In the genomic region with DNA sequence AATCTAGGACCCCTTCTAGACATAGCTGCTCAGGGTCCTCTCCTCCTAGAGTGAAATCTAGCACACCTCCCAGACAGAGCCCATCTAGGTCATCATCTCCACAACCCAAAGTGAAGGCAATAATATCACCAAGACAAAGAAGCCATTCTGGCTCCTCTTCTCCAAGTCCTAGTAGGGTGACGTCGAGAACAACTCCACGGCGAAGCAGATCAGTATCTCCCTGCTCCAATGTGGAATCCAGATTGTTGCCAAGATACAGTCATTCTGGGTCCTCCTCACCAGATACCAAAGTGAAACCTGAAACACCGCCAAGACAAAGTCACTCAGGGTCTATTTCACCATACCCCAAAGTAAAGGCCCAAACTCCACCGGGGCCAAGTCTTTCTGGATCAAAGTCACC, we compare ENCODE assay signal across 36 cellular contexts. TPM values are rescaled to one million over a fixed set of nuclear protein-coding genes. Genes with fewer than 3 reads are reported as not detected.
DNase-seq lines count a peak whose midpoint lies in the region; ATAC-seq and TF ChIP-seq lines count a peak whose summit lies in the region.
"Had no signal": no experiment of that assay in that cellular context is flagged by ENCODE, and none has a peak within 500 bp of the region (broad histone marks: within the 10 kb centered on the region; RNA-seq: fewer than 3 reads in every experiment).

No MANE protein-coding gene starts in this region.

- ATAC-seq in activated naive CD4-positive, alpha-beta T cell treated with anti-CD3 and anti-CD28 coated beads, Interleukin-2, amount 50 U/mL, for 72 hours: no peak
- ATAC-seq in right lobe of liver: peak in 3 of 4 donors; percentile 16 to 56 (median 37)
- ATAC-seq: activated CD8-positive, alpha-beta memory T cell treated with anti-CD3 and anti-CD28 coated beads, Interleukin-2, amount 10 ng/mL, durations not matched to agents 7 days and 5 days; activated T-cell treated with anti-CD3 and anti-CD28 coated beads, Interleukin-2, amount 50 U/mL, for 72 hours; gastroesophageal sphincter; left cardiac atrium; stimulated activated naive CD8-positive, alpha-beta T cell treated with anti-CD3 and anti-CD28 coated beads, Interleukin-15, amount 100 ng/mL, for 72 hours had no signal

- H4K20me1 ChIP-seq in OCI-LY7 (ENCODE audit: insufficient read depth, low read length): peaks cover 10% of the 10 kb centered on the region

- H3K4me1 Mint-ChIP-seq in activated naive CD4-positive, alpha-beta T cell treated with anti-CD3 and anti-CD28 coated beads for 36 hours (ENCODE audit: low read depth): peaks cover 20% of the 10 kb centered on the region
- peaks cover 21% of the 10 kb centered on the region for H3K4me1 Mint-ChIP-seq in activated naive CD8-positive, alpha-beta T cell treated with anti-CD3 and anti-CD28 coated beads for 36 hours
- H3K4me1 Mint-ChIP-seq in type B pancreatic cell (ENCODE audit: unreplicated experiment): no peaks in the 10 kb centered on the region
- H3K4me1 Mint-ChIP-seq: brain had no signal

- no peak overlapping the region for H3K27ac ChIP-seq in right lobe of liver
- H3K27ac ChIP-seq in OCI-LY7 (ENCODE audit: low read depth, low read length, poor library complexity, severe bottlenecking): no peak overlapping the region
- H3K27ac ChIP-seq: gastroesophageal sphincter, parathyroid adenoma, right atrium auricular region, thoracic aorta, vagina, WERI-Rb-1 had no signal

- H3K27me3 ChIP-seq in right lobe of liver: no peaks in the 10 kb centered on the region
- H3K27me3 ChIP-seq: gastroesophageal sphincter, right atrium auricular region, vagina had no signal

- CTCF ChIA-PET in activated naive CD4-positive, alpha-beta T cell treated with anti-CD3 and anti-CD28 coated beads for 36 hours (lab: Charles Lee): interaction anchor here (0.6 kb wide), 1 partner anchor 27 kb away, joined by 5 read pairs; no protein-coding TSS in a partner anchor
- CTCF ChIA-PET in OCI-LY7 (lab: Charles Lee; ENCODE audit: unreplicated experiment): no interaction called here
- CTCF ChIA-PET in HEK293T (lab: Yijun Ruan, JAX): no interaction called here

- no peaks in the 10 kb centered on the region for H3K9me3 Mint-ChIP-seq in activated naive CD4-positive, alpha-beta T cell treated with anti-CD3 and anti-CD28 coated beads for 36 hours
- no peaks in the 10 kb centered on the region for H3K9me3 Mint-ChIP-seq in activated naive CD4-positive, alpha-beta T cell treated with anti-CD3 and anti-CD28 coated beads, Interleukin-2, amount 50 U/mL, for 72 hours
- no peaks in the 10 kb centered on the region for H3K9me3 Mint-ChIP-seq in activated naive CD8-positive, alpha-beta T cell treated with anti-CD3 and anti-CD28 coated beads for 36 hours
- peaks cover 14% of the 10 kb centered on the region for H3K9me3 Mint-ChIP-seq in type B pancreatic cell
- H3K9me3 Mint-ChIP-seq: activated T-cell treated with anti-CD3 and anti-CD28 coated beads, Interleukin-2, amount 50 U/mL, for 72 hours; stimulated activated naive CD8-positive, alpha-beta T cell treated with anti-CD3 and anti-CD28 coated beads, Interleukin-15, amount 100 ng/mL, for 72 hours had no signal

- no peak for DNase-seq in activated naive CD4-positive, alpha-beta T cell treated with anti-CD3 and anti-CD28 coated beads for 36 hours
- DNase-seq in activated naive CD4-positive, alpha-beta T cell treated with anti-CD3 and anti-CD28 coated beads, Interleukin-2, amount 50 U/mL, for 72 hours (ENCODE audit: low spot score in 2 of 2): no peak
- no peak for DNase-seq in activated naive CD8-positive, alpha-beta T cell treated with anti-CD3 and anti-CD28 coated beads for 36 hours
- DNase-seq in right lobe of liver: no peak
- DNase-seq in type B pancreatic cell (ENCODE audit: extremely low spot score, unreplicated experiment): no peak
- DNase-seq in OCI-LY7 (ENCODE audit: low spot score): no peak
- no peak for DNase-seq in HEK293T (ENCODE audit: extremely low spot score)
- DNase-seq in G401 (ENCODE audit: low spot score): no peak
- DNase-seq: activated CD4-positive, alpha-beta T cell treated with anti-CD3 and anti-CD28 coated beads, Interleukin-2, amount 50 U/mL, for 1 hour; activated CD8-positive, alpha-beta memory T cell treated with anti-CD3 and anti-CD28 coated beads, Interleukin-2, amount 10 ng/mL, durations not matched to agents 7 days and 5 days; activated naive CD4-positive, alpha-beta T cell; activated T-cell treated with anti-CD3 and anti-CD28 coated beads, Interleukin-2, amount 50 U/mL, for 72 hours; AML-193; amniotic stem cell; COR-L47; IMR-90; left cardiac atrium; NCI-H1105; NCI-H187; NCI-H82; SIG-M5; stimulated activated CD4-positive, alpha-beta T cell treated with anti-CD3 and anti-CD28 coated beads, Interleukin-2, amount 100 ng/mL, for 24 hours; stimulated activated naive CD8-positive, alpha-beta T cell treated with anti-CD3 and anti-CD28 coated beads, Interleukin-15, amount 100 ng/mL, for 72 hours; T-helper 9 cell; WERI-Rb-1 had no signal

- TF ChIP-seq CTCF in right lobe of liver (IDR thresholded peaks at IDR 0.05): no peak
- TF ChIP-seq CTCF in type B pancreatic cell (conservative IDR thresholded peaks at IDR 0.05): no peak
- no peak for TF ChIP-seq CTCF in OCI-LY7 (conservative IDR thresholded peaks at IDR 0.05; ENCODE audit: low read length)

- no peak overlapping the region for H3K4me3 Mint-ChIP-seq in activated naive CD4-positive, alpha-beta T cell treated with anti-CD3 and anti-CD28 coated beads for 36 hours
- no peak overlapping the region for H3K4me3 Mint-ChIP-seq in activated naive CD8-positive, alpha-beta T cell treated with anti-CD3 and anti-CD28 coated beads for 36 hours
- H3K4me3 Mint-ChIP-seq in type B pancreatic cell: no peak overlapping the region
- H3K4me3 Mint-ChIP-seq: activated CD8-positive, alpha-beta memory T cell treated with anti-CD3 and anti-CD28 coated beads, Interleukin-2, amount 10 ng/mL, durations not matched to agents 7 days and 5 days; activated T-cell treated with anti-CD3 and anti-CD28 coated beads, Interleukin-2, amount 50 U/mL, for 72 hours; brain; stimulated activated naive CD8-positive, alpha-beta T cell treated with anti-CD3 and anti-CD28 coated beads, Interleukin-15, amount 100 ng/mL, for 72 hours had no signal

- H3K4me3 ChIP-seq in right lobe of liver (no peak overlapping the region), OCI-LY7 (ENCODE audit: low read depth, low read length, poor library complexity, severe bottlenecking) (no peak overlapping the region)
- H3K4me3 ChIP-seq: gastroesophageal sphincter, HAP-1, right atrium auricular region, thoracic aorta, vagina had no signal

- H3K4me2 ChIP-seq in OCI-LY7 (ENCODE audit: low read length): no peak overlapping the region

- no peaks in the 10 kb centered on the region for H3K9me2 ChIP-seq in OCI-LY7 (ENCODE audit: insufficient read depth, low read length)

- H3K9me3 ChIP-seq in right lobe of liver: no peaks in the 10 kb centered on the region
- no peaks in the 10 kb centered on the region for H3K9me3 ChIP-seq in OCI-LY7 (ENCODE audit: low read length)
- H3K9me3 ChIP-seq: gastroesophageal sphincter, HAP-1, right atrium auricular region, thoracic aorta, vagina had no signal

- H3K36me3 Mint-ChIP-seq in activated naive CD4-positive, alpha-beta T cell treated with anti-CD3 and anti-CD28 coated beads for 36 hours (ENCODE audit: low read depth): peaks cover 90% of the 10 kb centered on the region
- peaks cover 73 to 81% of the 10 kb centered on the region in 2 donors for H3K36me3 Mint-ChIP-seq in activated naive CD4-positive, alpha-beta T cell treated with anti-CD3 and anti-CD28 coated beads, Interleukin-2, amount 50 U/mL, for 72 hours
- H3K36me3 Mint-ChIP-seq in activated naive CD8-positive, alpha-beta T cell treated with anti-CD3 and anti-CD28 coated beads for 36 hours: peaks cover 79% of the 10 kb centered on the region
- H3K36me3 Mint-ChIP-seq in type B pancreatic cell: peaks cover 91% of the 10 kb centered on the region

- WGBS in right lobe of liver (ENCODE audit: insufficient coverage, low coverage, low lambda C conversion rate, missing lambda C conversion rate): 88% methylated on average over 4 of the region's 6 CpGs

- peaks cover 73% of the 10 kb centered on the region for H3K79me2 ChIP-seq in OCI-LY7 (ENCODE audit: insufficient read depth, low read depth, low read length)

- no peak for TF ChIP-seq POLR2A in right lobe of liver (IDR thresholded peaks at IDR 0.05)

- H3K36me3 ChIP-seq in right lobe of liver: peaks cover 49 to 100% (median 77%) of the 10 kb centered on the region in 4 donors
- H3K36me3 ChIP-seq in OCI-LY7 (ENCODE audit: insufficient read depth, low read length): peaks cover 100% of the 10 kb centered on the region

- H3K4me1 ChIP-seq in right lobe of liver (no peaks in the 10 kb centered on the region), OCI-LY7 (ENCODE audit: insufficient read depth, low read length, poor library complexity, severe bottlenecking) (no peaks in the 10 kb centered on the region)
- H3K4me1 ChIP-seq: HAP-1, parathyroid adenoma had no signal

- POLR2A ChIA-PET in OCI-LY7 (lab: Charles Lee): no interaction called here
- POLR2A ChIA-PET in HEK293T (lab: Yijun Ruan, JAX): interaction anchor here (2.0 kb wide), 1 partner anchor 11 kb away, joined by 8 read pairs; a partner anchor contains a TSS

- in situ Hi-C loops in G401 (cut with HindIII; ENCODE audit: low sequenced_read_pairs): no loop called here

- H3K27ac Mint-ChIP-seq in activated naive CD4-positive, alpha-beta T cell treated with anti-CD3 and anti-CD28 coated beads for 36 hours: peak overlapping the region; percentile 22
- H3K27ac Mint-ChIP-seq in activated naive CD4-positive, alpha-beta T cell treated with anti-CD3 and anti-CD28 coated beads, Interleukin-2, amount 50 U/mL, for 72 hours: peak overlapping the region in 1 of 2 donors; percentile 46
- H3K27ac Mint-ChIP-seq in activated naive CD8-positive, alpha-beta T cell treated with anti-CD3 and anti-CD28 coated beads for 36 hours: peak overlapping the region; percentile 19
- H3K27ac Mint-ChIP-seq in type B pancreatic cell: peak overlapping the region; percentile 18
- H3K27ac Mint-ChIP-seq: activated CD8-positive, alpha-beta memory T cell treated with anti-CD3 and anti-CD28 coated beads, Interleukin-2, amount 10 ng/mL, durations not matched to agents 7 days and 5 days had no signal

- H3K27me3 Mint-ChIP-seq in activated naive CD4-positive, alpha-beta T cell treated with anti-CD3 and anti-CD28 coated beads for 36 hours (ENCODE audit: low read depth): no peaks in the 10 kb centered on the region
- no peaks in the 10 kb centered on the region for H3K27me3 Mint-ChIP-seq in activated naive CD8-positive, alpha-beta T cell treated with anti-CD3 and anti-CD28 coated beads for 36 hours
- no peaks in the 10 kb centered on the region for H3K27me3 Mint-ChIP-seq in type B pancreatic cell
- H3K27me3 Mint-ChIP-seq: activated CD8-positive, alpha-beta memory T cell treated with anti-CD3 and anti-CD28 coated beads, Interleukin-2, amount 10 ng/mL, durations not matched to agents 7 days and 5 days; stimulated activated naive CD8-positive, alpha-beta T cell treated with anti-CD3 and anti-CD28 coated beads, Interleukin-15, amount 100 ng/mL, for 72 hours had no signal

- intact Hi-C loops in activated naive CD4-positive, alpha-beta T cell treated with anti-CD3 and anti-CD28 coated beads for 36 hours (cut with micrococcal nuclease): no loop called here
- intact Hi-C loops in right lobe of liver (cut with DNase I) (no loop called here), OCI-LY7 (cut with micrococcal nuclease; ENCODE audit: unreplicated experiment) (no loop called here)

- no peak overlapping the region for H2AFZ ChIP-seq in OCI-LY7 (ENCODE audit: low read length)
- H2AFZ ChIP-seq: parathyroid adenoma had no signal

- BruUV-seq in OCI-LY7 (replicated peaks; lab: Mats Ljungman, UMichigan): no TSS peak

RNA-seq across cellular contexts. Expression of a gene that starts 10.7 kb away (rescaled TPM):
- 100 to 1,000 TPM; 607 to 649 TPM for total RNA-seq in activated naive CD4-positive, alpha-beta T cell treated with anti-CD3 and anti-CD28 coated beads for 36 hours
- 100 to 1,000 TPM; 624 to 790 TPM for total RNA-seq in activated naive CD4-positive, alpha-beta T cell treated with anti-CD3 and anti-CD28 coated beads, Interleukin-2, amount 50 U/mL, for 72 hours
- total RNA-seq in activated naive CD8-positive, alpha-beta T cell treated with anti-CD3 and anti-CD28 coated beads for 36 hours: 100 to 1,000 TPM; 460 to 507 TPM
- total RNA-seq in right lobe of liver: 100 to 1,000 TPM; 111 to 419 (median 289) TPM
- total RNA-seq in type B pancreatic cell (ENCODE audit: low replicate concordance): 620 and 749 TPM in 2 replicates
- 206 and 208 TPM in 2 replicates for total RNA-seq in OCI-LY7 (2014; rRNA removed; shearing (Covaris generic))
- total RNA-seq in OCI-LY7 (2022): 819 and 825 TPM in 2 replicates
- 23.0 and 44.7 TPM in 2 replicates for total RNA-seq in G401 (2014; rRNA removed; shearing (Covaris generic))

RNA-seq across cellular contexts. Expression of a gene that starts 13.9 kb away (rescaled TPM):
- 100 to 1,000 TPM; 177 to 189 TPM for total RNA-seq in activated naive CD4-positive, alpha-beta T cell treated with anti-CD3 and anti-CD28 coated beads for 36 hours
- total RNA-seq in activated naive CD4-positive, alpha-beta T cell treated with anti-CD3 and anti-CD28 coated beads, Interleukin-2, amount 50 U/mL, for 72 hours: 100 to 1,000 TPM; 218 to 224 TPM
- 100 to 1,000 TPM; 267 to 291 TPM for total RNA-seq in activated naive CD8-positive, alpha-beta T cell treated with anti-CD3 and anti-CD28 coated beads for 36 hours
- total RNA-seq in right lobe of liver (100 to 1,000 TPM in 5 of 6 experiments, 10 to 100 TPM in 1; 97.5 to 521 (median 122) TPM), type B pancreatic cell (ENCODE audit: low replicate concordance) (237 and 243 TPM in 2 replicates), OCI-LY7 (2022) (204 and 209 TPM in 2 replicates)
- 282 and 285 TPM in 2 replicates for total RNA-seq in OCI-LY7 (2014; rRNA removed; shearing (Covaris generic))
- 178 and 250 TPM in 2 replicates for total RNA-seq in G401 (2014; rRNA removed; shearing (Covaris generic))

RNA-seq across cellular contexts. Expression of a gene that starts 24.2 kb away (rescaled TPM):
- under 1 TPM; 0.12 to 0.17 TPM for total RNA-seq in activated naive CD4-positive, alpha-beta T cell treated with anti-CD3 and anti-CD28 coated beads for 36 hours
- not detected for total RNA-seq in activated naive CD4-positive, alpha-beta T cell treated with anti-CD3 and anti-CD28 coated beads, Interleukin-2, amount 50 U/mL, for 72 hours
- total RNA-seq in activated naive CD8-positive, alpha-beta T cell treated with anti-CD3 and anti-CD28 coated beads for 36 hours: under 1 TPM; 0.40 to 0.54 TPM
- total RNA-seq in right lobe of liver: not detected
- total RNA-seq in type B pancreatic cell (ENCODE audit: low replicate concordance): 0.39 and 2.4 TPM in 2 replicates
- not detected in 2 replicates for total RNA-seq in OCI-LY7 (2014; rRNA removed; shearing (Covaris generic))
- not detected in 2 replicates for total RNA-seq in OCI-LY7 (2022)
- total RNA-seq in G401 (2014; rRNA removed; shearing (Covaris generic)): 0.07 and 10.6 TPM in 2 replicates
- total RNA-seq: A673; activated CD8-positive, alpha-beta memory T cell treated with anti-CD3 and anti-CD28 coated beads, Interleukin-2, amount 10 ng/mL, durations not matched to agents 7 days and 5 days; fibroblast of lung; gastroesophageal sphincter; IMR-90; left cardiac atrium; M059J; NCI-H460; right atrium auricular region; thoracic aorta; vagina had no signal

RNA-seq across cellular contexts. Expression of a gene that starts 35.1 kb away (rescaled TPM):
- not detected for total RNA-seq in activated naive CD4-positive, alpha-beta T cell treated with anti-CD3 and anti-CD28 coated beads for 36 hours
- not detected for total RNA-seq in activated naive CD4-positive, alpha-beta T cell treated with anti-CD3 and anti-CD28 coated beads, Interleukin-2, amount 50 U/mL, for 72 hours
- total RNA-seq in activated naive CD8-positive, alpha-beta T cell treated with anti-CD3 and anti-CD28 coated beads for 36 hours: not detected
- total RNA-seq in right lobe of liver (not detected), type B pancreatic cell (ENCODE audit: low replicate concordance) (not detected in 2 replicates), OCI-LY7 (2022) (not detected in 2 replicates)
- total RNA-seq in OCI-LY7 (2014; rRNA removed; shearing (Covaris generic)): not detected in 2 replicates
- total RNA-seq in G401 (2014; rRNA removed; shearing (Covaris generic)): not detected in 2 replicates
- total RNA-seq: A673; activated CD8-positive, alpha-beta memory T cell treated with anti-CD3 and anti-CD28 coated beads, Interleukin-2, amount 10 ng/mL, durations not matched to agents 7 days and 5 days; fibroblast of lung; gastroesophageal sphincter; IMR-90; left cardiac atrium; M059J; NCI-H460; right atrium auricular region; thoracic aorta; vagina had no signal

RNA-seq across cellular contexts. Expression of a gene that starts 43.1 kb away (rescaled TPM):
- 1 to 10 TPM; 1.7 to 2.4 TPM for total RNA-seq in activated naive CD4-positive, alpha-beta T cell treated with anti-CD3 and anti-CD28 coated beads for 36 hours
- total RNA-seq in activated naive CD4-positive, alpha-beta T cell treated with anti-CD3 and anti-CD28 coated beads, Interleukin-2, amount 50 U/mL, for 72 hours: 1 to 10 TPM; 1.3 to 3.2 TPM
- 1 to 10 TPM; 1.9 to 2.0 TPM for total RNA-seq in activated naive CD8-positive, alpha-beta T cell treated with anti-CD3 and anti-CD28 coated beads for 36 hours
- total RNA-seq in right lobe of liver (under 1 TPM in 4 of 6 experiments, not detected in 2; 0.13 to 0.98 (median 0.49) TPM), type B pancreatic cell (ENCODE audit: low replicate concordance) (19.0 and 24.6 TPM in 2 replicates), OCI-LY7 (2022) (5.7 and 7.7 TPM in 2 replicates)
- 1.3 and 2.7 TPM in 2 replicates for total RNA-seq in OCI-LY7 (2014; rRNA removed; shearing (Covaris generic))
- total RNA-seq in G401 (2014; rRNA removed; shearing (Covaris generic)): 1.2 and 1.4 TPM in 2 replicates

Comparison
In these comparisons a context has a peak if more than half of its experiments do, and no peak if none do; other contexts are left out.
1. ATAC-seq: peak in right lobe of liver (3 of 4); none in activated naive CD4-positive, alpha-beta T cell treated with anti-CD3 and anti-CD28 coated beads, Interleukin-2, amount 50 U/mL, for 72 hours (0 of 2).